In genomic region chr13:43725460-43725859, GRCh38 we compare ENCODE assay signal across 1 cellular context.
TF ChIP-seq lines count a peak whose summit lies in the region.

No MANE protein-coding gene starts in this region.

TF ChIP-seq in HEK293, 187 proteins besides CTCF, POLR2A, EP300 and RAD21 (continued from another document):
- TF ChIP-seq, protein P1, sequence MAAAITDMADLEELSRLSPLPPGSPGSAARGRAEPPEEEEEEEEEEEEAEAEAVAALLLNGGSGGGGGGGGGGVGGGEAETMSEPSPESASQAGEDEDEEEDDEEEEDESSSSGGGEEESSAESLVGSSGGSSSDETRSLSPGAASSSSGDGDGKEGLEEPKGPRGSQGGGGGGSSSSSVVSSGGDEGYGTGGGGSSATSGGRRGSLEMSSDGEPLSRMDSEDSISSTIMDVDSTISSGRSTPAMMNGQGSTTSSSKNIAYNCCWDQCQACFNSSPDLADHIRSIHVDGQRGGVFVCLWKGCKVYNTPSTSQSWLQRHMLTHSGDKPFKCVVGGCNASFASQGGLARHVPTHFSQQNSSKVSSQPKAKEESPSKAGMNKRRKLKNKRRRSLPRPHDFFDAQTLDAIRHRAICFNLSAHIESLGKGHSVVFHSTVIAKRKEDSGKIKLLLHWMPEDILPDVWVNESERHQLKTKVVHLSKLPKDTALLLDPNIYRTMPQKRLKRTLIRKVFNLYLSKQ (tag by site-specific recombination; IDR thresholded peaks at IDR 0.05; ENCODE audit: borderline replicate concordance): no peak
